ENCODE assay signal across 8 cellular contexts in genomic region chr11:88174627-88175003, GRCh38. TPM values are rescaled to one million over a fixed set of nuclear protein-coding genes. Genes with fewer than 3 reads are reported as not detected.
DNase-seq lines count a peak whose midpoint lies in the region; ATAC-seq and TF ChIP-seq lines count a peak whose summit lies in the region.

No MANE protein-coding gene starts in this region.

- H3K27ac ChIP-seq in adrenal gland (peak overlapping the region; percentile 49 to 92 (median 79)), right cardiac atrium (ENCODE audit: low read length) (no peak overlapping the region)

- H3K4me3 ChIP-seq in adrenal gland (peak overlapping the region in 3 of 4 donors; percentile 7 to 59 (median 32)), right cardiac atrium (ENCODE audit: low read length) (peak overlapping the region; percentile 72), retinal pigment epithelial cell (ENCODE audit: low read length) (peak overlapping the region; percentile 72)

- 2 to 5% (median 4%) methylated on average over 10 to 12 of the region's 12 CpGs for WGBS in adrenal gland, 4 donors
- WGBS in right cardiac atrium = 2% methylated on average over 12 of the region's 12 CpGs

- no peaks in the 10 kb centered on the region for H3K36me3 ChIP-seq in adrenal gland (replicated peaks in 1 of 2)

- no peaks in the 10 kb centered on the region for H3K9me3 ChIP-seq in adrenal gland (replicated peaks in 1 of 3)
- H3K9me3 ChIP-seq in right cardiac atrium (ENCODE audit: control insufficient read depth, low read length) = no peaks in the 10 kb centered on the region

- no peaks in the 10 kb centered on the region for H3K27me3 ChIP-seq in adrenal gland
- H3K27me3 ChIP-seq in right cardiac atrium (ENCODE audit: control insufficient read depth, insufficient read depth) = no peaks in the 10 kb centered on the region

- in situ Hi-C loops in GM13976 (cut with MboI; ENCODE audit: low sequenced_read_pairs, unreplicated experiment) = no loop called here

- peaks cover 8 to 43% of the 10 kb centered on the region in 2 donors for H3K4me1 ChIP-seq in adrenal gland (replicated peaks in 1 of 2)
- H3K4me1 ChIP-seq in right cardiac atrium (ENCODE audit: control insufficient read depth, insufficient read depth, low read length) = no peaks in the 10 kb centered on the region

- intact Hi-C loops in adrenal gland (cut with DNase I) (no loop called here), right cardiac atrium (cut with DNase I) (no loop called here)

- DNase-seq in GM13976 (ENCODE audit: low spot score) (peak; percentile 45), HCEC 1CT (peak; percentile 19), NCI-H82 (lab: John Stamatoyannopoulos, UW) (peak; percentile 56), adrenal gland (peak; percentile 83 to 91 (median 86)), right cardiac atrium (peak; percentile 77 to 88 (median 83)), retinal pigment epithelial cell (ENCODE audit: low read depth) (no peak), midbrain (lab: John Stamatoyannopoulos, UW) (no peak), SHP77 (lab: John Stamatoyannopoulos, UW) (no peak)

- TF ChIP-seq POLR2A in adrenal gland (IDR thresholded peaks at IDR 0.05) = peak; percentile 12 to 78

- no peak for TF ChIP-seq CTCF in GM13976 (IDR thresholded peaks at IDR 0.05; ENCODE audit: borderline replicate concordance, control extremely low read depth, extremely low read depth, insufficient read depth, missing control alignments)
- TF ChIP-seq CTCF in adrenal gland (IDR thresholded peaks at IDR 0.05) = no peak
- TF ChIP-seq CTCF in retinal pigment epithelial cell (conservative IDR thresholded peaks at IDR 0.05; ENCODE audit: low read depth, low read length) = no peak

- ATAC-seq in right cardiac atrium = peak; percentile 91 to 97

RNA-seq across cellular contexts. Expression of gene RAB38, which starts 0.6 kb away (rescaled TPM):
- total RNA-seq in adrenal gland (10 to 100 TPM; 18.3 to 50.1 (median 27.9) TPM), right cardiac atrium (1 to 10 TPM in 3 of 4 donors, under 1 TPM in 1; 0.39 to 1.4 (median 1.1) TPM)
- polyA plus RNA-seq in adrenal gland (10 to 100 TPM in 2 of 3 donors, 1 to 10 TPM in 1; 7.9 to 63.8 (median 12.7) TPM), right cardiac atrium (0.52 TPM)

Comparison
In these comparisons a context has a peak if more than half of its experiments do, and no peak if none do; other contexts are left out.
1. DNase-seq: peak in GM13976 (single experiment), HCEC 1CT (single experiment), NCI-H82 (single experiment), adrenal gland (7 of 7) and right cardiac atrium (3 of 3); none in retinal pigment epithelial cell (single experiment), midbrain (single experiment) and SHP77 (0 of 2).
2. RNA of gene RAB38, which starts 0.6 kb away (total RNA-seq): 18.3 to 50.1 TPM in adrenal gland; 0.39 to 1.4 TPM in right cardiac atrium; every median in the first group is over 4 times any median in the second.
3. Peak in every context shown above with its lines, with median percentiles within 50 percentile points of each other: H3K4me3 ChIP-seq.